In genomic region chr9:2810424-2811075, GRCh38 we compare ENCODE assay signal across 17 cellular contexts. TPM values are rescaled to one million over a fixed set of nuclear protein-coding genes. Genes with fewer than 3 reads are reported as not detected.
DNase-seq lines count a peak whose midpoint lies in the region; ATAC-seq, FAIRE-seq and TF ChIP-seq lines count a peak whose summit lies in the region.
"Had no signal": no experiment of that assay in that cellular context is flagged by ENCODE, and none has a peak within 500 bp of the region (broad histone marks: within the 10 kb centered on the region; RNA-seq: fewer than 3 reads in every experiment).

No MANE protein-coding gene starts in this region.

- H3K36me3 Mint-ChIP-seq in endodermal cell (ENCODE audit: low read depth) (peaks cover 54% of the 10 kb centered on the region), nephron progenitor cell (ENCODE audit: low read depth) (peaks cover 68% of the 10 kb centered on the region)

- H3K9ac ChIP-seq in endodermal cell (ENCODE audit: extremely low read depth, low read length, poor library complexity, severe bottlenecking), result peak overlapping the region; percentile 27
- H3K9ac ChIP-seq: parathyroid adenoma had no signal

- no peak for ATAC-seq in foreskin keratinocyte
- ATAC-seq: K562 had no signal

- H3K27me3 Mint-ChIP-seq in endodermal cell (ENCODE audit: insufficient read depth) (no peaks in the 10 kb centered on the region), nephron progenitor cell (ENCODE audit: low read depth, poor library complexity) (no peaks in the 10 kb centered on the region)
- H3K27me3 Mint-ChIP-seq: activated CD4-positive, alpha-beta T cell treated with anti-CD3 and anti-CD28 coated beads, Interleukin-2, amount 10 ng/mL, durations not matched to agents 24 days and 14 days had no signal

- no peak overlapping the region for H2AFZ ChIP-seq in ACC112 (ENCODE audit: low read length, unreplicated experiment)
- H2AFZ ChIP-seq: parathyroid adenoma had no signal

- H3K27ac ChIP-seq in ACC112 (ENCODE audit: low read depth, low read length), result peak overlapping the region; percentile 87
- H3K27ac ChIP-seq in endodermal cell (ENCODE audit: low read depth, low read length), result peak overlapping the region; percentile 70
- no peak overlapping the region for H3K27ac ChIP-seq in foreskin keratinocyte
- no peak overlapping the region for H3K27ac ChIP-seq in dorsolateral prefrontal cortex
- H3K27ac ChIP-seq: parathyroid adenoma, upper lobe of right lung had no signal

- H3K4me3 Mint-ChIP-seq in endodermal cell, result no peak overlapping the region
- H3K4me3 Mint-ChIP-seq in nephron progenitor cell, result no peak overlapping the region
- H3K4me3 Mint-ChIP-seq: activated CD4-positive, alpha-beta T cell treated with anti-CD3 and anti-CD28 coated beads, Interleukin-2, amount 10 ng/mL, durations not matched to agents 24 days and 14 days; activated T-helper 1 cell treated with anti-CD3 and anti-CD28 coated beads, Interleukin-12 subunit alpha, Interleukin-12 subunit beta, Interleukin-2, Interleukin-4 antibody, amounts not matched to agents 30 ng/mL and 10 ng/mL and 1 ng/mL, durations not matched to agents 14 hours and 24 hours and 36 hours had no signal

- H3K9me3 Mint-ChIP-seq in endodermal cell (no peaks in the 10 kb centered on the region), nephron progenitor cell (no peaks in the 10 kb centered on the region)
- H3K9me3 Mint-ChIP-seq: activated CD4-positive, alpha-beta T cell treated with anti-CD3 and anti-CD28 coated beads, Interleukin-2, amount 10 ng/mL, durations not matched to agents 24 days and 14 days; activated T-helper 1 cell treated with anti-CD3 and anti-CD28 coated beads, Interleukin-12 subunit alpha, Interleukin-12 subunit beta, Interleukin-2, Interleukin-4 antibody, amounts not matched to agents 30 ng/mL and 10 ng/mL and 1 ng/mL, durations not matched to agents 14 hours and 24 hours and 36 hours had no signal

- no peak overlapping the region for H3K4me3 ChIP-seq in ACC112 (ENCODE audit: low read depth, low read length)
- H3K4me3 ChIP-seq in endodermal cell (ENCODE audit: low read length), result no peak overlapping the region
- no peak overlapping the region for H3K4me3 ChIP-seq in dorsolateral prefrontal cortex
- H3K4me3 ChIP-seq: K562, lower lobe of right lung, upper lobe of right lung had no signal

- H3K4me1 ChIP-seq in ACC112 (ENCODE audit: control insufficient read depth, insufficient read depth, low read length, unreplicated experiment) (peaks cover 31% of the 10 kb centered on the region), endodermal cell (ENCODE audit: control insufficient read depth, insufficient read depth, low read length) (peaks cover 29% of the 10 kb centered on the region), foreskin keratinocyte (no peaks in the 10 kb centered on the region)
- H3K4me1 ChIP-seq: parathyroid adenoma, upper lobe of right lung had no signal

- peaks cover 12% of the 10 kb centered on the region for H3K79me2 ChIP-seq in ACC112 (ENCODE audit: control insufficient read depth, insufficient read depth, low read length, unreplicated experiment)
- H3K79me2 ChIP-seq: parathyroid adenoma had no signal

- H3K9me3 ChIP-seq in endodermal cell (ENCODE audit: control insufficient read depth, low read length), result no peaks in the 10 kb centered on the region
- H3K9me3 ChIP-seq: lower lobe of right lung, upper lobe of right lung had no signal

- H3K36me3 ChIP-seq in ACC112 (ENCODE audit: insufficient read depth, low read length) (peaks cover 47% of the 10 kb centered on the region), endodermal cell (ENCODE audit: control insufficient read depth, insufficient read depth, low read length) (peaks cover 77% of the 10 kb centered on the region)

- WGBS in endodermal cell (ENCODE audit: insufficient coverage in 1 of 2, insufficient read length in 1 of 2), 2 experiments, result 78 to 85% methylated on average over 4 to 8 of the region's 8 CpGs

- intact Hi-C loops in dorsolateral prefrontal cortex (cut with DNase I), result no loop called here

- H3K27ac Mint-ChIP-seq in endodermal cell, result peak overlapping the region; percentile 93
- peak overlapping the region; percentile 51 for H3K27ac Mint-ChIP-seq in nephron progenitor cell
- H3K27ac Mint-ChIP-seq: activated T-helper 1 cell treated with anti-CD3 and anti-CD28 coated beads, Interleukin-12 subunit alpha, Interleukin-12 subunit beta, Interleukin-2, Interleukin-4 antibody, amounts not matched to agents 30 ng/mL and 10 ng/mL and 1 ng/mL, durations not matched to agents 14 hours and 24 hours and 36 hours had no signal

- TF ChIP-seq CTCF in endodermal cell (conservative IDR thresholded peaks at IDR 0.05) (no peak), nephron progenitor cell (IDR thresholded peaks at IDR 0.05) (no peak), foreskin keratinocyte (conservative IDR thresholded peaks at IDR 0.05) (no peak), dorsolateral prefrontal cortex (IDR thresholded peaks at IDR 0.05 in 54 of 56, conservative IDR thresholded peaks at IDR 0.05 in 2 of 56; ENCODE audit: low read depth in 1 of 56, partially characterized antibody in 56 of 56) (no peak)

- H3K27me3 ChIP-seq in ACC112 (ENCODE audit: insufficient read depth, low read length) (no peaks in the 10 kb centered on the region), endodermal cell (ENCODE audit: control insufficient read depth, insufficient read depth, low read length, poor library complexity, severe bottlenecking) (no peaks in the 10 kb centered on the region), foreskin keratinocyte (no peaks in the 10 kb centered on the region), dorsolateral prefrontal cortex (no peaks in the 10 kb centered on the region)
- H3K27me3 ChIP-seq: upper lobe of right lung had no signal

- peaks cover 56% of the 10 kb centered on the region for H3K4me1 Mint-ChIP-seq in endodermal cell
- peaks cover 14% of the 10 kb centered on the region for H3K4me1 Mint-ChIP-seq in nephron progenitor cell
- H3K4me1 Mint-ChIP-seq: activated CD4-positive, alpha-beta T cell treated with anti-CD3 and anti-CD28 coated beads, Interleukin-2, amount 10 ng/mL, durations not matched to agents 24 days and 14 days had no signal

- peak; percentile 13 for DNase-seq in RCC 7860 (ENCODE audit: low spot score)
- DNase-seq in endodermal cell, result peak; percentile 54
- no peak for DNase-seq in nephron progenitor cell
- no peak for DNase-seq in SK-N-DZ (ENCODE audit: low spot score)
- DNase-seq in foreskin keratinocyte, result no peak
- DNase-seq in dorsolateral prefrontal cortex, result no peak
- no peak for DNase-seq in cerebellar nuclear complex (lab: John Stamatoyannopoulos, UW)
- DNase-seq: activated CD4-positive, alpha-beta T cell treated with anti-CD3 and anti-CD28 coated beads, Interleukin-2, amount 10 ng/mL, durations not matched to agents 24 days and 14 days; DMS 273 treated with DMSO at 0.1 percent for 48 hours; lower lobe of right lung; NCI-H1105 treated with DMSO at 0.1 percent for 48 hours; upper lobe of right lung had no signal

- FAIRE-seq in RCC 7860 (lab: Jason Lieb, UNC), result no peak
- FAIRE-seq: endometrium, K562 had no signal

RNA-seq across cellular contexts. Expression of gene PUM3, which starts 33.3 kb away (rescaled TPM):
- total RNA-seq in endodermal cell, result 10 to 100 TPM; 69.5 to 87.0 TPM
- polyA plus RNA-seq in endodermal cell (2013, experiment 1 of 2), result 37.2 TPM
- polyA plus RNA-seq in endodermal cell (2013, experiment 2 of 2), result 40.0 TPM
- polyA plus RNA-seq in SK-N-DZ (2014; cell fraction: cytosol; rRNA removed), result 32.9 and 35.8 TPM in 2 replicates
- 25.3 and 37.0 TPM in 2 replicates for polyA plus RNA-seq in SK-N-DZ (2014; cell fraction: nucleus; rRNA removed)
- 78.2 and 88.1 TPM in 2 replicates for total RNA-seq in foreskin keratinocyte
- 59.5 and 77.5 TPM in 2 replicates for polyA plus RNA-seq in foreskin keratinocyte
- 10 to 100 TPM; 17.2 to 52.7 (median 32.9) TPM for total RNA-seq in dorsolateral prefrontal cortex

Comparison
In these comparisons a context has a peak if more than half of its experiments do, and no peak if none do; other contexts are left out.
1. H3K27ac ChIP-seq: peak in ACC112 (single experiment) and endodermal cell (single experiment); none in foreskin keratinocyte (single experiment) and dorsolateral prefrontal cortex (0 of 59).
2. DNase-seq: peak in RCC 7860 (single experiment) and endodermal cell (single experiment); none in nephron progenitor cell (single experiment), SK-N-DZ (single experiment), foreskin keratinocyte (0 of 2), dorsolateral prefrontal cortex (0 of 10) and cerebellar nuclear complex (0 of 2).